In genomic region chr6:160742090-160742489, GRCh38 we compare ENCODE assay signal across 13 cellular contexts. TPM values are rescaled to one million over a fixed set of nuclear protein-coding genes. Genes with fewer than 3 reads are reported as not detected.
DNase-seq lines count a peak whose midpoint lies in the region; ATAC-seq, FAIRE-seq and TF ChIP-seq lines count a peak whose summit lies in the region.
"Had no signal": no experiment of that assay in that cellular context is flagged by ENCODE, and none has a peak within 500 bp of the region (broad histone marks: within the 10 kb centered on the region; RNA-seq: fewer than 3 reads in every experiment).

No MANE protein-coding gene starts in this region.

- intact Hi-C loops in GM12878 (cut with micrococcal nuclease; ENCODE audit: unreplicated experiment) = no loop called here
- intact Hi-C loops in Caco-2 (cut with micrococcal nuclease; ENCODE audit: unreplicated experiment) = no loop called here

- H3K4me3 ChIP-seq in GM12878 (no peak overlapping the region), Caco-2 (ENCODE audit: low read depth, low read length) (no peak overlapping the region)

- SMC1A ChIA-PET in GM12878 (lab: Charles Lee; ENCODE audit: uncharacterized antibody, unreplicated experiment) = no interaction called here

- no peaks in the 10 kb centered on the region for H3K9me3 Mint-ChIP-seq in Caco-2 (ENCODE audit: unreplicated experiment)
- H3K9me3 Mint-ChIP-seq: activated naive CD4-positive, alpha-beta T cell treated with anti-CD3 and anti-CD28 coated beads, Interleukin-2, amount 10 ng/mL, durations not matched to agents 7 days and 5 days had no signal

- DNase-seq in GM12878 (ENCODE audit: low read depth, low spot score) (peak; percentile 28), NCI-H2227 treated with DMSO at 0.1 percent for 48 hours (lab: John Stamatoyannopoulos, UW) (no peak), Caco-2 (no peak)
- DNase-seq in effector CD8-positive, alpha-beta T cell (lab: John Stamatoyannopoulos, UW) = no peak
- DNase-seq: activated CD4-positive, alpha-beta T cell treated with anti-CD3 and anti-CD28 coated beads, Interleukin-2, amount 50 U/mL, for 4 hours; activated naive CD4-positive, alpha-beta T cell treated with anti-CD3 and anti-CD28 coated beads, Interleukin-2, amount 10 ng/mL, durations not matched to agents 7 days and 5 days; NCI-H1092 treated with DMSO at 0.1 percent for 48 hours; stimulated activated CD4-positive, alpha-beta T cell treated with anti-CD3 and anti-CD28 coated beads, Interleukin-2, amount 100 ng/mL, for 24 hours had no signal

- peak overlapping the region; percentile 66 for H3K27ac ChIP-seq in GM12878 (ENCODE audit: control insufficient read depth, insufficient read depth)

- no peaks in the 10 kb centered on the region for H4K20me1 ChIP-seq in GM12878 (ENCODE audit: control insufficient read depth, insufficient read depth)

- no peak overlapping the region; the same call in 1 of the 2 replicates for H3K9ac ChIP-seq in GM12878 (ENCODE audit: control insufficient read depth, insufficient read depth, low read length)

- H3K27me3 Mint-ChIP-seq in Caco-2 (ENCODE audit: insufficient read depth, unreplicated experiment) = peaks cover 10% of the 10 kb centered on the region
- H3K27me3 Mint-ChIP-seq: activated naive CD4-positive, alpha-beta T cell treated with anti-CD3 and anti-CD28 coated beads, Interleukin-2, amount 10 ng/mL, durations not matched to agents 7 days and 5 days had no signal

- no peak for TF ChIP-seq RAD21 in GM12878 (IDR thresholded peaks at IDR 0.05; ENCODE audit: insufficient read depth, low read depth, low read length)

- H3K4me1 ChIP-seq in GM12878 (ENCODE audit: control insufficient read depth, insufficient read depth, low read length) (peaks cover 28% of the 10 kb centered on the region), Caco-2 (no peaks in the 10 kb centered on the region)

- no peaks in the 10 kb centered on the region for H3K4me1 Mint-ChIP-seq in Caco-2 (ENCODE audit: low read depth, unreplicated experiment)
- H3K4me1 Mint-ChIP-seq: activated naive CD4-positive, alpha-beta T cell treated with anti-CD3 and anti-CD28 coated beads, Interleukin-2, amount 10 ng/mL, durations not matched to agents 7 days and 5 days had no signal

- ATAC-seq in GM18907 (IDR thresholded peaks at IDR 0.05; ENCODE audit: unreplicated experiment) (peak; percentile 55), GM21619 (IDR thresholded peaks at IDR 0.05; ENCODE audit: unreplicated experiment) (peak; percentile 50), HG03108 (IDR thresholded peaks at IDR 0.05; ENCODE audit: unreplicated experiment) (peak; percentile 44), GM12878 (peak; percentile 59)

- no peak overlapping the region; the same call in 1 of the 2 replicates for H2AFZ ChIP-seq in GM12878 (ENCODE audit: control insufficient read depth, low read depth, low read length)

- FAIRE-seq in GM12878 (lab: Jason Lieb, UNC) = no peak
- FAIRE-seq: colon had no signal

- H3K79me2 ChIP-seq in GM12878 (ENCODE audit: control insufficient read depth, insufficient read depth, low read length) = no peaks in the 10 kb centered on the region; the same call in 1 of the 2 replicates

- POLR2A ChIA-PET in GM12878 (lab: Charles Lee) = no interaction called here
- POLR2A ChIA-PET in Caco-2 (lab: Charles Lee) = no interaction called here

- CTCF ChIA-PET in GM12878 (lab: Yijun Ruan, JAX) (interaction anchor here (0.6 to 2.4 kb wide), 3 partner anchors 8 to 629 kb away, joined by 3 to 9 read pairs (median 4); no protein-coding TSS in a partner anchor), Caco-2 (lab: Charles Lee) (no interaction called here)

- no peaks in the 10 kb centered on the region for H3K27me3 ChIP-seq in GM12878 (replicated peaks in 1 of 2; ENCODE audit: control insufficient read depth in 2 of 2, insufficient read depth in 2 of 2, low read length in 1 of 2)
- no peaks in the 10 kb centered on the region for H3K27me3 ChIP-seq in Caco-2 (replicated peaks; ENCODE audit: control insufficient read depth, insufficient read depth, low read length)

- H3K9me3 ChIP-seq in GM12878 (replicated peaks; ENCODE audit: control insufficient read depth, insufficient read depth, low read length) = peaks cover 14% of the 10 kb centered on the region
- no peaks in the 10 kb centered on the region for H3K9me3 ChIP-seq in Caco-2

- H3K36me3 ChIP-seq in GM12878 (ENCODE audit: control insufficient read depth in 2 of 2, insufficient read depth in 2 of 2, low read length in 1 of 2) (no peaks in the 10 kb centered on the region), Caco-2 (ENCODE audit: control insufficient read depth, insufficient read depth, low read length) (no peaks in the 10 kb centered on the region)

- no peaks in the 10 kb centered on the region for H3K36me3 Mint-ChIP-seq in Caco-2 (ENCODE audit: insufficient read depth, unreplicated experiment)
- H3K36me3 Mint-ChIP-seq: activated naive CD4-positive, alpha-beta T cell treated with anti-CD3 and anti-CD28 coated beads, Interleukin-2, amount 10 ng/mL, durations not matched to agents 7 days and 5 days had no signal

- no TSS peak for BruUV-seq in GM12878 (replicated peaks; lab: Mats Ljungman, UMichigan)
- BruUV-seq in Caco-2 (replicated peaks; lab: Mats Ljungman, UMichigan) = no TSS peak

- H3K27ac Mint-ChIP-seq in Caco-2 (ENCODE audit: unreplicated experiment) = no peak overlapping the region
- H3K27ac Mint-ChIP-seq: activated naive CD4-positive, alpha-beta T cell treated with anti-CD3 and anti-CD28 coated beads, Interleukin-2, amount 10 ng/mL, durations not matched to agents 7 days and 5 days had no signal

- no peak for TF ChIP-seq CTCF in GM12878 (IDR thresholded peaks at IDR 0.05 in 2 of 3, conservative IDR thresholded peaks at IDR 0.05 in 1 of 3; ENCODE audit: control insufficient read depth in 2 of 3, extremely low read depth in 1 of 3, insufficient read depth in 1 of 3, low read depth in 3 of 3, low read length in 3 of 3)
- TF ChIP-seq CTCF in Caco-2 (IDR thresholded peaks at IDR 0.05; ENCODE audit: insufficient read depth in 1 of 2, low read depth in 1 of 2, low read length in 1 of 2, severe bottlenecking in 1 of 2, unreplicated experiment in 1 of 2) = no peak

- no peak for TF ChIP-seq POLR2A in GM12878 (IDR thresholded peaks at IDR 0.05; ENCODE audit: low read depth, low read length)

- H3K4me3 Mint-ChIP-seq in Caco-2 (ENCODE audit: unreplicated experiment) = no peak overlapping the region
- H3K4me3 Mint-ChIP-seq: activated naive CD4-positive, alpha-beta T cell treated with anti-CD3 and anti-CD28 coated beads, Interleukin-2, amount 10 ng/mL, durations not matched to agents 7 days and 5 days had no signal

- 14% methylated on average over 2 of the region's 2 CpGs for WGBS in GM12878 (ENCODE audit: insufficient coverage, insufficient replicate concordance, low lambda C conversion rate, missing lambda C conversion rate)

- in situ Hi-C loops in GM12878 (cut with MboI) = no loop called here

- RAD21 ChIA-PET in GM12878 (lab: Charles Lee; ENCODE audit: unreplicated experiment) = no interaction called here

- no peak for TF ChIP-seq EP300 in GM12878 (IDR thresholded peaks at IDR 0.05; ENCODE audit: borderline replicate concordance in 1 of 2, control insufficient read depth in 1 of 2, low read depth in 2 of 2, low read length in 2 of 2)

- peak overlapping the region; percentile 72 for H3K4me2 ChIP-seq in GM12878 (ENCODE audit: control insufficient read depth, insufficient read depth)

TF ChIP-seq in GM12878, 131 proteins besides CTCF, POLR2A, EP300 and RAD21 (continues in another document):
- TF ChIP-seq ZNF207 (IDR thresholded peaks at IDR 0.05; ENCODE audit: borderline replicate concordance) = no peak
- no peak for TF ChIP-seq BRCA1 (IDR thresholded peaks at IDR 0.05; ENCODE audit: low read depth, low read length)
- TF ChIP-seq RBBP5 (conservative IDR thresholded peaks at IDR 0.05) = no peak
- no peak for TF ChIP-seq IRF3 (IDR thresholded peaks at IDR 0.05)
- TF ChIP-seq KLF5 (IDR thresholded peaks at IDR 0.05; ENCODE audit: partially characterized antibody) = no peak
- TF ChIP-seq POU2F2 (IDR thresholded peaks at IDR 0.05; ENCODE audit: borderline replicate concordance, low read depth, low read length) = 0 out of 3 replicates have a peak, but pooled peaks have one; percentile 14
- TF ChIP-seq NR2C2 (IDR thresholded peaks at IDR 0.05; ENCODE audit: borderline replicate concordance, control insufficient read depth, insufficient read length, low read depth) = no peak
- TF ChIP-seq EED (IDR thresholded peaks at IDR 0.05; ENCODE audit: low read depth) = no peak
- peak; percentile 40; the same call in 1 of the 2 replicates for TF ChIP-seq NFIC (IDR thresholded peaks at IDR 0.05; ENCODE audit: low read depth, low read length)

RNA-seq across cellular contexts. Expression of gene PLG, which starts 40.0 kb away (rescaled TPM):
- not detected in 2 replicates for total RNA-seq in GM12878 (2013; cell fraction: nucleolus; rRNA removed)
- total RNA-seq in GM12878 (2014; rRNA removed) (0.06 and 0.82 TPM in 2 replicates), GM12878 (2014; rRNA removed; fragmentation: Illumina TruSeq; extraction: Trizol) (0.54 and 0.92 TPM in 2 replicates), GM12878 (2021) (0.88 and 1.2 TPM in 2 replicates), Caco-2 (2022) (not detected in 2 replicates)
- 0.79 TPM for polyA plus RNA-seq in GM12878 (2011; ENCODE audit: low read depth)
- polyA plus RNA-seq in GM12878 (2011; rRNA removed) (not detected in 2 replicates), GM12878 (2014; fragmentation: Illumina TruSeq; extraction: Trizol) (0.32 and 1.2 TPM in 2 replicates), GM12878 (2014; fragmentation: Nextera tagmentation; extraction: Ambion mirVana) (1 to 10 TPM in 1 of 2 experiments, under 1 TPM in 1; 0.97 to 1.6 TPM), GM12878 (2014; rRNA removed) (0.24 and 0.79 TPM in 2 replicates), GM12878 (2016; fragmentation: Nextera tagmentation; extraction: Ambion mirVana) (1 to 10 TPM; 1.5 to 3.0 TPM)
- not detected in 2 replicates for polyA plus RNA-seq in GM12878 (2011; cell fraction: cytosol; rRNA removed)
- polyA plus RNA-seq in GM12878 (2011; cell fraction: nucleus; rRNA removed) = not detected in 2 replicates
- 1.0 and 2.0 TPM in 2 replicates for polyA plus RNA-seq in GM12878 (2012)
- not detected in 2 replicates for polyA minus RNA-seq in GM12878 (2011; rRNA and poly(A)+ RNA removed)
- polyA minus RNA-seq in GM12878 (2011; cell fraction: cytosol; rRNA and poly(A)+ RNA removed) = not detected in 2 replicates
- not detected in 2 replicates for polyA minus RNA-seq in GM12878 (2011; cell fraction: nucleus; rRNA and poly(A)+ RNA removed)
- total RNA-seq: fibroblast of villous mesenchyme had no signal
